In the genomic region with DNA sequence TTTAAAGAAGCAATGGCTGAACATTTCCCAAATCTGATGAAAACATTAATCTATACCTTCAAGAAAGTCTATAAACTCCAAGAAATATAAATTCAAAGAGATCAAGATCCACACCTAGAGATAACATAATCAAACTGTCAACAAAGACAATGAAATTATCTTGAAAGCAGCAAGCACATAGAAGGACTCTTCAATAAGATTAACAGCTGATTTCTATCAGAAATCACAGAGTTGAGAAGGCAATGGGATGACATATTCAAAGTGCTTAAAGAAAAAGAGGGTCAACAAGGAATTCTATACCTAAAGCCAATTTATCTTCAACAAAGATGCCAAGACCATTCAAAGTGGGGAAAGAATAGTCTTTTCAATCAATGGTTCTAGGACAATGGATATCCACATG, we compare ENCODE assay signal across 2 cellular contexts.
A peak's percentile ranks its signal among the peaks of the same experiment; 100 is the strongest.
TF ChIP-seq lines count a peak whose summit lies in the region.

No MANE protein-coding gene starts in this region.

TF ChIP-seq in HepG2, 621 proteins besides CTCF, POLR2A, EP300 and RAD21:
- TF ChIP-seq ZNF317 (CRISPR knock-in tag; IDR thresholded peaks at IDR 0.05), result peak; percentile 95
- TF ChIP-seq, protein P1, sequence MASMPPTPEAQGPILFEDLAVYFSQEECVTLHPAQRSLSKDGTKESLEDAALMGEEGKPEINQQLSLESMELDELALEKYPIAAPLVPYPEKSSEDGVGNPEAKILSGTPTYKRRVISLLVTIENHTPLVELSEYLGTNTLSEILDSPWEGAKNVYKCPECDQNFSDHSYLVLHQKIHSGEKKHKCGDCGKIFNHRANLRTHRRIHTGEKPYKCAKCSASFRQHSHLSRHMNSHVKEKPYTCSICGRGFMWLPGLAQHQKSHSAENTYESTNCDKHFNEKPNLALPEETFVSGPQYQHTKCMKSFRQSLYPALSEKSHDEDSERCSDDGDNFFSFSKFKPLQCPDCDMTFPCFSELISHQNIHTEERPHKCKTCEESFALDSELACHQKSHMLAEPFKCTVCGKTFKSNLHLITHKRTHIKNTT (CRISPR knock-in tag; IDR thresholded peaks at IDR 0.05), result no peak
- no peak for TF ChIP-seq RFX1 (IDR thresholded peaks at IDR 0.05)
- TF ChIP-seq FOXP1 (IDR thresholded peaks at IDR 0.05), result no peak
- TF ChIP-seq FOXP1 (CRISPR knock-in tag; IDR thresholded peaks at IDR 0.05), result no peak

TF ChIP-seq in K562, 482 proteins besides CTCF, POLR2A, EP300 and RAD21:
- TF ChIP-seq ASH1L (IDR thresholded peaks at IDR 0.05; ENCODE audit: borderline replicate concordance, low read depth, partially characterized antibody) (no peak), ZNF507 (tag; conservative IDR thresholded peaks at IDR 0.05) (peak; percentile 42; the same call in 1 of the 2 replicates), MECOM (CRISPR knock-in tag; IDR thresholded peaks at IDR 0.05) (no peak), NBN (IDR thresholded peaks at IDR 0.05; ENCODE audit: low read depth) (no peak), SRSF3 (IDR thresholded peaks at IDR 0.05; ENCODE audit: insufficient read depth, low read length) (no peak), NFYB (IDR thresholded peaks at IDR 0.05; ENCODE audit: extremely low read depth, insufficient read length) (no peak), TRIM24 (IDR thresholded peaks at IDR 0.05) (peak in 1 of 2 experiments; percentile 65; a peak in 1 of 4 replicates), KLF16 (IDR thresholded peaks at IDR 0.05) (no peak), POLR2AphosphoS2 (IDR thresholded peaks at IDR 0.05; ENCODE audit: low read length) (no peak), CBX3 (IDR thresholded peaks at IDR 0.05; ENCODE audit: borderline replicate concordance in 1 of 2, low read length in 2 of 2) (peak in 1 of 2 experiments; percentile 91; a peak in 2 of 3 replicates), SAFB2 (IDR thresholded peaks at IDR 0.05; ENCODE audit: borderline replicate concordance, low read depth, low read length, severe bottlenecking) (no peak), ZNF436 (CRISPR knock-in tag; IDR thresholded peaks at IDR 0.05) (no peak), TCF3 (CRISPR knock-in tag; IDR thresholded peaks at IDR 0.05) (no peak), RHOXF2B (CRISPR knock-in tag; conservative IDR thresholded peaks at IDR 0.05) (no peak), TEAD4 (IDR thresholded peaks at IDR 0.05; ENCODE audit: low read length) (no peak), TEAD4 (CRISPR knock-in tag; IDR thresholded peaks at IDR 0.05; ENCODE audit: borderline replicate concordance) (no peak), ZBTB7A (IDR thresholded peaks at IDR 0.05; ENCODE audit: borderline replicate concordance, control insufficient read depth, low read depth, low read length) (no peak), TRIM28 (IDR thresholded peaks at IDR 0.05) (peak; percentile 94), ELF1 (tag; IDR thresholded peaks at IDR 0.05) (no peak), FOXA3 (CRISPR knock-in tag; conservative IDR thresholded peaks at IDR 0.05 in 1 of 2, IDR thresholded peaks at IDR 0.05 in 1 of 2) (no peak), PHB (CRISPR knock-in tag; IDR thresholded peaks at IDR 0.05) (no peak), PHF21A (IDR thresholded peaks at IDR 0.05; ENCODE audit: borderline replicate concordance, low read depth) (no peak), BRD9 (IDR thresholded peaks at IDR 0.05; ENCODE audit: low read depth, partially characterized antibody) (no peak), ZNF764 (CRISPR knock-in tag; IDR thresholded peaks at IDR 0.05; ENCODE audit: low read depth) (no peak), ARID1B (IDR thresholded peaks at IDR 0.05) (no peak), CBX5 (IDR thresholded peaks at IDR 0.05; ENCODE audit: borderline replicate concordance, low read depth) (peak; percentile 75; the same call in 1 of the 2 replicates), SMARCC2 (IDR thresholded peaks at IDR 0.05; ENCODE audit: low read depth) (no peak), ZNF354B (CRISPR knock-in tag; IDR thresholded peaks at IDR 0.05) (no peak), HMG20A (CRISPR knock-in tag; conservative IDR thresholded peaks at IDR 0.05) (no peak), KDM1A (IDR thresholded peaks at IDR 0.05) (no peak), HMGN3 (IDR thresholded peaks at IDR 0.05; ENCODE audit: borderline replicate concordance, extremely low read depth, insufficient read length, low read depth, low read length) (no peak), KAT8 (IDR thresholded peaks at IDR 0.05; ENCODE audit: low read depth) (no peak)
- TF ChIP-seq, protein P2, sequence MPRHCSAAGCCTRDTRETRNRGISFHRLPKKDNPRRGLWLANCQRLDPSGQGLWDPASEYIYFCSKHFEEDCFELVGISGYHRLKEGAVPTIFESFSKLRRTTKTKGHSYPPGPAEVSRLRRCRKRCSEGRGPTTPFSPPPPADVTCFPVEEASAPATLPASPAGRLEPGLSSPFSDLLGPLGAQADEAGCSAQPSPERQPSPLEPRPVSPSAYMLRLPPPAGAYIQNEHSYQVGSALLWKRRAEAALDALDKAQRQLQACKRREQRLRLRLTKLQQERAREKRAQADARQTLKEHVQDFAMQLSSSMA (CRISPR knock-in tag; IDR thresholded peaks at IDR 0.05), result no peak
- TF ChIP-seq, protein P3, sequence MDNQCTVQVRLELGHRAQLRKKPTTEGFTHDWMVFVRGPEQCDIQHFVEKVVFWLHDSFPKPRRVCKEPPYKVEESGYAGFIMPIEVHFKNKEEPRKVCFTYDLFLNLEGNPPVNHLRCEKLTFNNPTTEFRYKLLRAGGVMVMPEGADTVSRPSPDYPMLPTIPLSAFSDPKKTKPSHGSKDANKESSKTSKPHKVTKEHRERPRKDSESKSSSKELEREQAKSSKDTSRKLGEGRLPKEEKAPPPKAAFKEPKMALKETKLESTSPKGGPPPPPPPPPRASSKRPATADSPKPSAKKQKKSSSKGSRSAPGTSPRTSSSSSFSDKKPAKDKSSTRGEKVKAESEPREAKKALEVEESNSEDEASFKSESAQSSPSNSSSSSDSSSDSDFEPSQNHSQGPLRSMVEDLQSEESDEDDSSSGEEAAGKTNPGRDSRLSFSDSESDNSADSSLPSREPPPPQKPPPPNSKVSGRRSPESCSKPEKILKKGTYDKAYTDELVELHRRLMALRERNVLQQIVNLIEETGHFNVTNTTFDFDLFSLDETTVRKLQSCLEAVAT (IDR thresholded peaks at IDR 0.05), result no peak
- TF ChIP-seq, protein P4, sequence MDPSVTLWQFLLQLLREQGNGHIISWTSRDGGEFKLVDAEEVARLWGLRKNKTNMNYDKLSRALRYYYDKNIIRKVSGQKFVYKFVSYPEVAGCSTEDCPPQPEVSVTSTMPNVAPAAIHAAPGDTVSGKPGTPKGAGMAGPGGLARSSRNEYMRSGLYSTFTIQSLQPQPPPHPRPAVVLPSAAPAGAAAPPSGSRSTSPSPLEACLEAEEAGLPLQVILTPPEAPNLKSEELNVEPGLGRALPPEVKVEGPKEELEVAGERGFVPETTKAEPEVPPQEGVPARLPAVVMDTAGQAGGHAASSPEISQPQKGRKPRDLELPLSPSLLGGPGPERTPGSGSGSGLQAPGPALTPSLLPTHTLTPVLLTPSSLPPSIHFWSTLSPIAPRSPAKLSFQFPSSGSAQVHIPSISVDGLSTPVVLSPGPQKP (CRISPR knock-in tag; IDR thresholded peaks at IDR 0.05), result no peak
